Comparison of ENCODE assay signal across 23 cellular contexts in the genomic region with DNA sequence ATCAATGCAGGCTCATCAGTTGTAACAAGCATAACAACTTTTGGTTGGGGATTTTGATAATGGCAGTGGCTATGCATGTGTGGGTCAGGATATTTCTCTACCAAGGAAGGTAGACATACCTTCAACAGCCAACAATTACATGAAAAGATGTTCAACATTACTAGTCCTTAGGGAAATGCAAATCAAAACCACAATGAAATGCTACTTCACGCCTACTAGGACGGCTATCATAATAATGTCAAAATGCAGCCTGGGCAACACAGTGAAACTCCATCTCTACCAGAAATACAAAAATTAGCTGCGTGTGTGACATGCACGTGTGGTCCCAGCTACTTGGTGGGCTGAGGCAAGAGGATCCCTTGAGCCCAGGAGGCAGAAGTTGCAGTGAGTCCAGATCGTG. TPM values are rescaled to one million over a fixed set of nuclear protein-coding genes. Genes with fewer than 3 reads are reported as not detected.
DNase-seq lines count a peak whose midpoint lies in the region; ATAC-seq, FAIRE-seq and TF ChIP-seq lines count a peak whose summit lies in the region.
"Had no signal": no experiment of that assay in that cellular context is flagged by ENCODE, and none has a peak within 500 bp of the region (broad histone marks: within the 10 kb centered on the region; RNA-seq: fewer than 3 reads in every experiment).

No MANE protein-coding gene starts in this region.

- H3F3A ChIP-seq in DOHH2 (ENCODE audit: control insufficient read depth, insufficient read depth): 0 out of 2 replicates have a peak, but pooled peaks cover 5% of the 10 kb centered on the region

- in situ Hi-C loops in K562 (cut with MboI): no loop called here

- no peak overlapping the region for H3K9ac ChIP-seq in K562 (ENCODE audit: insufficient read depth in 1 of 2, low read depth in 2 of 2, low read length in 2 of 2)
- H3K9ac ChIP-seq: SK-N-SH had no signal

- no peak for ATAC-seq in K562
- peak; percentile 60 to 72 for ATAC-seq in stimulated activated naive B cell treated with anti-CD40 and anti-IgM and Interleukin-4, amounts not matched to agents 10 μg/mL and 1 μg/mL and 100 μg/mL, for 72 hours (replicated peaks)
- no peak for ATAC-seq in HG02981 (IDR thresholded peaks at IDR 0.05; ENCODE audit: unreplicated experiment)
- ATAC-seq in HG03571 (IDR thresholded peaks at IDR 0.05; ENCODE audit: unreplicated experiment): no peak
- ATAC-seq in WTC11: no peak
- ATAC-seq: T-cell had no signal

- no peaks in the 10 kb centered on the region for H3K9me3 ChIP-seq in DOHH2 (ENCODE audit: control insufficient read depth, insufficient read depth, low read length)
- H3K9me3 ChIP-seq in K562 (replicated peaks; ENCODE audit: control insufficient read depth, insufficient read depth, low read depth, low read length): no peaks in the 10 kb centered on the region
- H3K9me3 ChIP-seq: Caco-2, SK-N-SH had no signal

- no peaks in the 10 kb centered on the region for H4K20me1 ChIP-seq in DOHH2 (ENCODE audit: control insufficient read depth, insufficient read depth, low read depth, low read length)
- no peaks in the 10 kb centered on the region for H4K20me1 ChIP-seq in K562 (replicated peaks; ENCODE audit: control insufficient read depth, insufficient read depth, low read length)

- H3K79me2 ChIP-seq in DOHH2 (ENCODE audit: control insufficient read depth, low read length) (no peaks in the 10 kb centered on the region), K562 (ENCODE audit: control insufficient read depth, insufficient read depth, low read length) (no peaks in the 10 kb centered on the region)

- DNase-seq in NAMALWA (ENCODE audit: low spot score) (peak; percentile 19), K562 (ENCODE audit: extremely low read depth in 1 of 4, low spot score in 3 of 4) (no peak), WTC11 (ENCODE audit: low spot score) (no peak)
- DNase-seq in stimulated activated naive B cell treated with anti-CD40 and anti-IgM and Interleukin-4, amounts not matched to agents 10 μg/mL and 1 μg/mL and 100 μg/mL, for 72 hours: no peak
- DNase-seq: ACHN, Caco-2, GF-D8, KG1, NCI-H1048, NCI-H1436 treated with DMSO at 0.1 percent for 48 hours, NCI-H2029, NCI-H2171, NCI-H446 treated with DMSO at 0.1 percent for 48 hours, NCI-H774, RPMI8226, SHP77 treated with DMSO at 0.1 percent for 48 hours, SK-N-SH, T-cell had no signal

- BruUV-seq in K562 (replicated peaks; lab: Mats Ljungman, UMichigan): no TSS peak

- peak overlapping the region; percentile 63 for H3K27ac Mint-ChIP-seq in stimulated activated naive B cell treated with anti-CD40 and anti-IgM and Interleukin-4, amounts not matched to agents 10 μg/mL and 1 μg/mL and 100 μg/mL, for 72 hours
- no peak overlapping the region for H3K27ac Mint-ChIP-seq in WTC11
- H3K27ac Mint-ChIP-seq: T-cell had no signal

- peaks cover 9 to 13% of the 10 kb centered on the region in 2 donors for H3K4me1 Mint-ChIP-seq in stimulated activated naive B cell treated with anti-CD40 and anti-IgM and Interleukin-4, amounts not matched to agents 10 μg/mL and 1 μg/mL and 100 μg/mL, for 72 hours
- H3K4me1 Mint-ChIP-seq in WTC11: no peaks in the 10 kb centered on the region; the same call in 1 of the 2 replicates

- 8% methylated on average over 5 of the region's 5 CpGs for WGBS in K562 (ENCODE audit: insufficient coverage, low coverage, missing lambda C conversion rate)

- H3K9me2 ChIP-seq in DOHH2 (replicated peaks; ENCODE audit: control insufficient read depth, low read length): no peaks in the 10 kb centered on the region
- H3K9me2 ChIP-seq: SK-N-SH had no signal

- H2AFZ ChIP-seq in K562 (ENCODE audit: low read depth, low read length): no peak overlapping the region

- no peak for TF ChIP-seq EP300 in K562 (IDR thresholded peaks at IDR 0.05; ENCODE audit: low read length)

- H3K4me2 ChIP-seq in DOHH2 (ENCODE audit: low read length): peak overlapping the region; percentile 65
- no peak overlapping the region for H3K4me2 ChIP-seq in K562 (ENCODE audit: insufficient read depth, low read length)
- H3K4me2 ChIP-seq: SK-N-SH had no signal

- peaks cover 37 to 53% of the 10 kb centered on the region in 2 donors for H3K27me3 Mint-ChIP-seq in stimulated activated naive B cell treated with anti-CD40 and anti-IgM and Interleukin-4, amounts not matched to agents 10 μg/mL and 1 μg/mL and 100 μg/mL, for 72 hours
- H3K27me3 Mint-ChIP-seq in WTC11 (ENCODE audit: low read depth): no peaks in the 10 kb centered on the region

- H3K4me3 Mint-ChIP-seq in stimulated activated naive B cell treated with anti-CD40 and anti-IgM and Interleukin-4, amounts not matched to agents 10 μg/mL and 1 μg/mL and 100 μg/mL, for 72 hours: no peak overlapping the region
- H3K4me3 Mint-ChIP-seq in WTC11: no peak overlapping the region
- H3K4me3 Mint-ChIP-seq: T-cell had no signal

- H3K36me3 Mint-ChIP-seq in stimulated activated naive B cell treated with anti-CD40 and anti-IgM and Interleukin-4, amounts not matched to agents 10 μg/mL and 1 μg/mL and 100 μg/mL, for 72 hours: peaks cover 0 to 3% of the 10 kb centered on the region in 2 donors
- no peaks in the 10 kb centered on the region for H3K36me3 Mint-ChIP-seq in WTC11
- H3K36me3 Mint-ChIP-seq: T-cell had no signal

- no peak for TF ChIP-seq RAD21 in K562 (CRISPR knock-in tag; conservative IDR thresholded peaks at IDR 0.05 in 1 of 2, IDR thresholded peaks at IDR 0.05 in 1 of 2)

- TF ChIP-seq CTCF in DOHH2 (IDR thresholded peaks at IDR 0.05; ENCODE audit: low read depth, low read length, poor library complexity, severe bottlenecking) (no peak), K562 (IDR thresholded peaks at IDR 0.05 in 2 of 3, conservative IDR thresholded peaks at IDR 0.05 in 1 of 3; ENCODE audit: insufficient read depth in 2 of 3, low read depth in 1 of 3, low read length in 3 of 3) (no peak), WTC11 (IDR thresholded peaks at IDR 0.05) (no peak)

- peaks cover 28% of the 10 kb centered on the region for H3K4me1 ChIP-seq in DOHH2 (ENCODE audit: control insufficient read depth, low read length)
- H3K4me1 ChIP-seq in K562 (replicated peaks in 1 of 2; ENCODE audit: control insufficient read depth in 2 of 2, insufficient read depth in 2 of 2, low read length in 2 of 2): no peaks in the 10 kb centered on the region; a peak in 1 of 5 replicates

- no peaks in the 10 kb centered on the region for H3K9me3 Mint-ChIP-seq in stimulated activated naive B cell treated with anti-CD40 and anti-IgM and Interleukin-4, amounts not matched to agents 10 μg/mL and 1 μg/mL and 100 μg/mL, for 72 hours
- no peaks in the 10 kb centered on the region for H3K9me3 Mint-ChIP-seq in WTC11
- H3K9me3 Mint-ChIP-seq: T-cell had no signal

- H3K27me3 ChIP-seq in DOHH2 (ENCODE audit: control insufficient read depth, low read length): 0 out of 2 replicates have a peak, but pooled peaks cover 4% of the 10 kb centered on the region
- peaks cover 16 to 33% of the 10 kb centered on the region in 2 experiments; a peak in 4 of 5 replicates for H3K27me3 ChIP-seq in K562 (ENCODE audit: control insufficient read depth in 2 of 2, insufficient read depth in 2 of 2, low read length in 2 of 2)

- no peaks in the 10 kb centered on the region for H3K9me1 ChIP-seq in K562 (ENCODE audit: control insufficient read depth, insufficient read depth, low read length)

- CTCF ChIA-PET in K562 (lab: Yijun Ruan, JAX; ENCODE audit: low intra/inter-chr PET ratio): no interaction called here
- CTCF ChIA-PET in WTC11 (lab: Charles Lee): interaction anchor here (2.0 kb wide), 1 partner anchor 16 kb away, joined by 5 read pairs; no protein-coding TSS in a partner anchor

- peak overlapping the region; percentile 47 for H3K4me3 ChIP-seq in DOHH2 (ENCODE audit: low read length)
- no peak overlapping the region for H3K4me3 ChIP-seq in K562

- no peak for TF ChIP-seq POLR2A in K562 (conservative IDR thresholded peaks at IDR 0.05)

- peak overlapping the region; percentile 38 for H3K27ac ChIP-seq in DOHH2 (ENCODE audit: low read depth, low read length)
- no peak overlapping the region for H3K27ac ChIP-seq in K562 (ENCODE audit: extremely low read depth, low read depth, low read length)

- no peak for FAIRE-seq in K562 (lab: Jason Lieb, UNC)
- FAIRE-seq: H1 had no signal

- H3K36me3 ChIP-seq in DOHH2 (ENCODE audit: control insufficient read depth, low read length) (no peaks in the 10 kb centered on the region), K562 (ENCODE audit: control insufficient read depth, insufficient read depth, low read length) (no peaks in the 10 kb centered on the region)

- intact Hi-C loops in K562 (cut with micrococcal nuclease): no loop called here

- POLR2A ChIA-PET in K562 (lab: Yijun Ruan, JAX) (no interaction called here), WTC11 (lab: Charles Lee) (no interaction called here)

RNA-seq across cellular contexts. Expression of gene SLC5A10, which starts 7.3 kb away (rescaled TPM):
- 0.51 TPM in 1 of 2 replicates, not detected in the other for total RNA-seq in K562 (2011; cell fraction: chromatin; rRNA removed; ENCODE audit: low replicate concordance)
- 0.17 and 0.39 TPM in 2 replicates for total RNA-seq in K562 (2011; cell fraction: nucleolus; rRNA removed)
- total RNA-seq in K562 (2011; cell fraction: nucleoplasm; rRNA removed): 0.37 and 0.46 TPM in 2 replicates
- total RNA-seq in K562 (2014; rRNA removed) (0.09 TPM in 1 of 2 replicates, not detected in the other), K562 (2014; rRNA removed; fragmentation: Illumina TruSeq; extraction: Trizol) (not detected in 2 replicates), K562 (2015; rRNA removed; fragmentation: Illumina TruSeq; extraction: Trizol) (0.04 TPM in 1 of 2 replicates, not detected in the other), K562 (2021) (not detected in 2 replicates), WTC11 (2021) (0.09 TPM in 1 of 3 replicates, not detected in the others)
- polyA plus RNA-seq in K562 (2011; rRNA removed) (0.01 and 0.03 TPM in 2 replicates), K562 (2014; fragmentation: Illumina TruSeq; extraction: Trizol) (0.04 TPM in 1 of 2 replicates, not detected in the other), K562 (2014; fragmentation: Nextera tagmentation; extraction: Ambion mirVana) (not detected), K562 (2014; rRNA removed) (0.03 and 0.05 TPM in 2 replicates)
- 0.01 TPM in 1 of 2 replicates, not detected in the other for polyA plus RNA-seq in K562 (2011; cell fraction: cytosol; rRNA removed)
- polyA plus RNA-seq in K562 (2011; cell fraction: nucleus; rRNA removed): 0.06 TPM in 2 replicates
- 0.04 and 0.07 TPM in 2 replicates for polyA plus RNA-seq in K562 (2012)
- not detected in 2 replicates for polyA minus RNA-seq in K562 (2011; rRNA and poly(A)+ RNA removed)
- not detected in 2 replicates for polyA minus RNA-seq in K562 (2011; cell fraction: cytosol; rRNA and poly(A)+ RNA removed)
- polyA minus RNA-seq in K562 (2011; cell fraction: nucleus; rRNA and poly(A)+ RNA removed): 0.13 and 0.22 TPM in 2 replicates
- total RNA-seq: M059J had no signal
- polyA plus RNA-seq: SK-N-SH had no signal

RNA-seq across cellular contexts. Expression of gene FAM83G, which starts 59.9 kb away (rescaled TPM):
- total RNA-seq in K562 (2011; cell fraction: chromatin; rRNA removed; ENCODE audit: low replicate concordance): 8.8 and 26.9 TPM in 2 replicates
- total RNA-seq in K562 (2011; cell fraction: nucleolus; rRNA removed): 22.8 and 25.7 TPM in 2 replicates
- 11.5 and 13.5 TPM in 2 replicates for total RNA-seq in K562 (2011; cell fraction: nucleoplasm; rRNA removed)
- total RNA-seq in K562 (2014; rRNA removed) (7.6 and 12.9 TPM in 2 replicates), K562 (2014; rRNA removed; fragmentation: Illumina TruSeq; extraction: Trizol) (1.9 and 2.3 TPM in 2 replicates), K562 (2015; rRNA removed; fragmentation: Illumina TruSeq; extraction: Trizol) (4.2 and 5.6 TPM in 2 replicates), K562 (2021) (9.1 and 10.3 TPM in 2 replicates), WTC11 (2021) (26.6 to 31.4 TPM (median 27.7 TPM) in 3 replicates)
- polyA plus RNA-seq in K562 (2011; rRNA removed) (3.4 and 4.2 TPM in 2 replicates), K562 (2014; fragmentation: Illumina TruSeq; extraction: Trizol) (4.8 and 6.5 TPM in 2 replicates), K562 (2014; fragmentation: Nextera tagmentation; extraction: Ambion mirVana) (under 1 TPM in 1 of 2 experiments, not detected in 1; 0.04 TPM), K562 (2014; rRNA removed) (5.5 and 5.7 TPM in 2 replicates)
- polyA plus RNA-seq in K562 (2011; cell fraction: cytosol; rRNA removed): 3.5 and 6.6 TPM in 2 replicates
- polyA plus RNA-seq in K562 (2011; cell fraction: nucleus; rRNA removed): 9.7 and 20.5 TPM in 2 replicates
- 4.2 and 5.3 TPM in 2 replicates for polyA plus RNA-seq in K562 (2012)
- 3.2 and 4.8 TPM in 2 replicates for polyA minus RNA-seq in K562 (2011; rRNA and poly(A)+ RNA removed)
- polyA minus RNA-seq in K562 (2011; cell fraction: cytosol; rRNA and poly(A)+ RNA removed): 5.2 and 5.4 TPM in 2 replicates
- 7.1 and 7.9 TPM in 2 replicates for polyA minus RNA-seq in K562 (2011; cell fraction: nucleus; rRNA and poly(A)+ RNA removed)

Comparison
In these comparisons a context has a peak if more than half of its experiments do, and no peak if none do; other contexts are left out.
1. ATAC-seq: peak in stimulated activated naive B cell treated with anti-CD40 and anti-IgM and Interleukin-4, amounts not matched to agents 10 μg/mL and 1 μg/mL and 100 μg/mL, for 72 hours (2 of 2); none in K562 (single experiment), HG02981 (single experiment), HG03571 (single experiment) and WTC11 (single experiment).